Comparison of ENCODE assay signal across 9 cellular contexts in the genomic region with DNA sequence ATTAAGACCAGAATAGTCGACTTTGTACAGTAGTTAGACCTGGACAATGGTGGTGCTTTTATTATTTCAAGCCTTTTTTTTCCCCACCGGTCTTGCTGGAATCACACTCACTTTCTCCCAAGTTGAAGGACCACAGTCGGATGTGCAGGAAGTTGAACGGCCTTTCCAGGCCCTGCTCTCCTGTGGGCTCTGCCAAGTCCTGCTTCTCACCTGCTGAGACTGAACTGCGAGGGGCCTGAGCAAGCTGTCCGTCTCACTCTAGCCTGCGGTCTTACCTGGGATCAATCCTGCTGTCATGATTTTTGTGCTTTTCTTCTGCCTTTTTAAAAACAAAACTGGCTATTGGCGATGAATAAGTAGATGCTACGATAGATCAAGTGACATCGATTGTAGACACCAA. TPM values are rescaled to one million over a fixed set of nuclear protein-coding genes. Genes with fewer than 3 reads are reported as not detected.
DNase-seq lines count a peak whose midpoint lies in the region; ATAC-seq and TF ChIP-seq lines count a peak whose summit lies in the region.
"Had no signal": no experiment of that assay in that cellular context is flagged by ENCODE, and none has a peak within 500 bp of the region (broad histone marks: within the 10 kb centered on the region; RNA-seq: fewer than 3 reads in every experiment).

No MANE protein-coding gene starts in this region.

- no peaks in the 10 kb centered on the region for H3K9me3 Mint-ChIP-seq in activated T-cell treated with anti-CD3 and anti-CD28 coated beads, Interleukin-2, amount 50 U/mL, for 24 hours
- no peaks in the 10 kb centered on the region for H3K9me3 Mint-ChIP-seq in stimulated activated naive CD8-positive, alpha-beta T cell treated with anti-CD3 and anti-CD28 coated beads, Interleukin-15, amount 100 ng/mL, for 72 hours

- peaks cover 15% of the 10 kb centered on the region for H3K27me3 Mint-ChIP-seq in activated T-cell treated with anti-CD3 and anti-CD28 coated beads, Interleukin-2, amount 50 U/mL, for 24 hours
- H3K27me3 Mint-ChIP-seq in T-helper 17 cell, result no peaks in the 10 kb centered on the region
- H3K27me3 Mint-ChIP-seq in stimulated activated naive CD8-positive, alpha-beta T cell treated with anti-CD3 and anti-CD28 coated beads, Interleukin-15, amount 100 ng/mL, for 72 hours, result no peaks in the 10 kb centered on the region

- no peaks in the 10 kb centered on the region for H3K9me3 ChIP-seq in T-helper 17 cell (ENCODE audit: control insufficient read depth, low read length, poor library complexity, severe bottlenecking)

- peak overlapping the region; percentile 44 for H3K27ac Mint-ChIP-seq in activated T-cell treated with anti-CD3 and anti-CD28 coated beads, Interleukin-2, amount 50 U/mL, for 24 hours
- no peak overlapping the region for H3K27ac Mint-ChIP-seq in T-helper 17 cell
- peak overlapping the region in 1 of 2 donors; percentile 37 for H3K27ac Mint-ChIP-seq in stimulated activated naive CD8-positive, alpha-beta T cell treated with anti-CD3 and anti-CD28 coated beads, Interleukin-15, amount 100 ng/mL, for 72 hours

- ATAC-seq in T-helper 17 cell, result no peak
- ATAC-seq in stimulated activated naive CD8-positive, alpha-beta T cell treated with anti-CD3 and anti-CD28 coated beads, Interleukin-15, amount 100 ng/mL, for 72 hours, result no peak

- no peak for DNase-seq in activated T-cell treated with anti-CD3 and anti-CD28 coated beads, Interleukin-2, amount 50 U/mL, for 24 hours
- DNase-seq in activated T-cell treated with anti-CD3 and anti-CD28 coated beads, Interleukin-2, amount 50 U/mL, for 1 hour, result no peak
- DNase-seq in T-helper 17 cell, result no peak
- DNase-seq in fibroblast of the aortic adventitia (ENCODE audit: low read depth), result no peak
- DNase-seq in stimulated activated naive CD8-positive, alpha-beta T cell treated with anti-CD3 and anti-CD28 coated beads, Interleukin-15, amount 100 ng/mL, for 72 hours, result no peak
- DNase-seq in GM19238 (ENCODE audit: insufficient read length, low spot score), result no peak
- DNase-seq in DMS 273 treated with DMSO at 0.1 percent for 48 hours (lab: John Stamatoyannopoulos, UW), result no peak
- DNase-seq in T1000 (lab: John Stamatoyannopoulos, UW), result no peak
- DNase-seq: NCI-H1930 had no signal

- peak overlapping the region; percentile 86 for H3K4me3 Mint-ChIP-seq in activated T-cell treated with anti-CD3 and anti-CD28 coated beads, Interleukin-2, amount 50 U/mL, for 24 hours
- peak overlapping the region; percentile 87 for H3K4me3 Mint-ChIP-seq in T-helper 17 cell
- H3K4me3 Mint-ChIP-seq in stimulated activated naive CD8-positive, alpha-beta T cell treated with anti-CD3 and anti-CD28 coated beads, Interleukin-15, amount 100 ng/mL, for 72 hours, result peak overlapping the region; percentile 92 to 98

- H3K4me3 ChIP-seq in fibroblast of the aortic adventitia (ENCODE audit: low read depth, low read length), result peak overlapping the region; percentile 75

- peaks cover 25% of the 10 kb centered on the region for H3K4me1 Mint-ChIP-seq in activated T-cell treated with anti-CD3 and anti-CD28 coated beads, Interleukin-2, amount 50 U/mL, for 24 hours (ENCODE audit: low read depth)
- H3K4me1 Mint-ChIP-seq in T-helper 17 cell, result no peaks in the 10 kb centered on the region
- peaks cover 38% of the 10 kb centered on the region for H3K4me1 Mint-ChIP-seq in stimulated activated naive CD8-positive, alpha-beta T cell treated with anti-CD3 and anti-CD28 coated beads, Interleukin-15, amount 100 ng/mL, for 72 hours

- H3K36me3 Mint-ChIP-seq in activated T-cell treated with anti-CD3 and anti-CD28 coated beads, Interleukin-2, amount 50 U/mL, for 24 hours (ENCODE audit: low read depth), result peaks cover 53% of the 10 kb centered on the region
- H3K36me3 Mint-ChIP-seq in T-helper 17 cell (ENCODE audit: low read depth), result no peaks in the 10 kb centered on the region

- TF ChIP-seq CTCF in fibroblast of the aortic adventitia (IDR thresholded peaks at IDR 0.05; ENCODE audit: insufficient read depth, low read length), result no peak

RNA-seq across cellular contexts. Expression of a gene that starts 1.3 kb away (rescaled TPM):
- total RNA-seq in T-helper 17 cell (1 to 10 TPM in 1 of 2 donors, under 1 TPM in 1; 0.85 to 1.8 TPM), fibroblast of the aortic adventitia (ENCODE audit: low replicate concordance) (12.9 and 27.5 TPM in 2 replicates)

RNA-seq across cellular contexts. Expression of a gene that starts 18.3 kb away (rescaled TPM):
- total RNA-seq in T-helper 17 cell (10 to 100 TPM; 11.5 to 13.4 TPM), fibroblast of the aortic adventitia (ENCODE audit: low replicate concordance) (16.7 and 21.3 TPM in 2 replicates)

RNA-seq across cellular contexts. Expression of a gene that starts 19.1 kb away (rescaled TPM):
- total RNA-seq in T-helper 17 cell, result 10 to 100 TPM; 57.8 to 80.7 TPM
- total RNA-seq in fibroblast of the aortic adventitia (ENCODE audit: low replicate concordance), result 14.3 and 29.5 TPM in 2 replicates

RNA-seq across cellular contexts. Expression of a gene that starts 48.3 kb away (rescaled TPM):
- total RNA-seq in T-helper 17 cell (10 to 100 TPM; 60.6 to 64.8 TPM), fibroblast of the aortic adventitia (ENCODE audit: low replicate concordance) (49.9 and 75.6 TPM in 2 replicates)

RNA-seq across cellular contexts. Expression of a gene that starts 48.4 kb away (rescaled TPM):
- total RNA-seq in T-helper 17 cell (10 to 100 TPM; 28.1 to 29.6 TPM), fibroblast of the aortic adventitia (ENCODE audit: low replicate concordance) (15.8 and 21.7 TPM in 2 replicates)
